Comparison of ENCODE assay signal across 9 cellular contexts in the genomic region with DNA sequence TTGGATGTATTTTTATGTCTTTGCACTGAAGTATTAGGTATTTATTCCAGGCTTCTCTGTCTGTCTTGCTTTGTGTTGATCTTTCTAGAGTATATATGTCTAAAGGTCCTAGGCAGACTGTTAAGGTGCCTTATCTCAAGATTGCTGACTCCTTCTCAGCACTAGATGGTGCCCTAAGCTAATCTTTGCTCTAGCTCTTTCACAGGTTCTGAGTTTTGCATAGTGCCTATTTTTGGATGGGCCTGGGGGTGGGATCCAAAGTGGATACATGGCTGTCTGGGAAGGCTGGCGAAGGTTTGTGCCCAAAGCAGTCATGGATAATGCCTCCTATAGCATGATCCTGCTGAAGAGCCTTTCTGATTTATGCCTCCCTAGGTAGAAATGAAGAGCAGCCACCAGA.
A peak's percentile ranks its signal among the peaks of the same experiment; 100 is the strongest.
DNase-seq lines count a peak whose midpoint lies in the region; ATAC-seq and TF ChIP-seq lines count a peak whose summit lies in the region.
"Had no signal": no experiment of that assay in that cellular context is flagged by ENCODE, and none has a peak within 500 bp of the region (broad histone marks: within the 10 kb centered on the region; RNA-seq: fewer than 3 reads in every experiment).

No MANE protein-coding gene starts in this region.

- H3K9me3 Mint-ChIP-seq in natural killer cell = peaks cover 14 to 27% of the 10 kb centered on the region in 2 donors

- intact Hi-C loops in natural killer cell (cut with micrococcal nuclease) = no loop called here

- no peak overlapping the region for H3K27ac Mint-ChIP-seq in natural killer cell
- H3K27ac Mint-ChIP-seq: T-helper 1 cell treated with Interleukin-12 subunit alpha and Interleukin-12 subunit beta and Interleukin-4 antibody, amounts not matched to agents 30 μg/mL and 1 μg/mL, for 36 hours had no signal

- no peak for ATAC-seq in natural killer cell

- peak; percentile 46 for TF ChIP-seq CTCF in HFF-Myc (IDR thresholded peaks at IDR 0.05; ENCODE audit: low read depth, low read length, missing control alignments)
- TF ChIP-seq CTCF in RWPE1 (conservative IDR thresholded peaks at IDR 0.05; ENCODE audit: low read depth) = peak; percentile 36
- peak; percentile 25 for TF ChIP-seq CTCF in kidney epithelial cell (IDR thresholded peaks at IDR 0.05; ENCODE audit: insufficient read depth, low read length, poor library complexity, severe bottlenecking)
- TF ChIP-seq CTCF in natural killer cell (IDR thresholded peaks at IDR 0.05) = no peak

- no peaks in the 10 kb centered on the region for H3K4me1 Mint-ChIP-seq in natural killer cell

- H3K27me3 ChIP-seq in kidney epithelial cell (ENCODE audit: control insufficient read depth, insufficient read depth, low read length) = no peaks in the 10 kb centered on the region

- H3K36me3 Mint-ChIP-seq in natural killer cell = peaks cover 11% of the 10 kb centered on the region

- CTCF ChIA-PET in RWPE1 (lab: Yijun Ruan, JAX) = interaction anchor here (1.0 to 1.2 kb wide), 2 partner anchors 418 to 420 kb away, joined by 3 to 4 read pairs; no protein-coding TSS in a partner anchor

- H3K36me3 ChIP-seq in kidney epithelial cell (ENCODE audit: control insufficient read depth, insufficient read depth, low read length) = no peaks in the 10 kb centered on the region

- POLR2A ChIA-PET in RWPE1 (lab: Yijun Ruan, JAX; ENCODE audit: low non-redundant PET) = no interaction called here

- no peaks in the 10 kb centered on the region for H3K27me3 Mint-ChIP-seq in natural killer cell (ENCODE audit: low read depth in 2 of 2)

- DNase-seq in ELR (ENCODE audit: low read depth) = peak; percentile 64
- no peak for DNase-seq in HFF-Myc (ENCODE audit: extremely low read depth, low read depth)
- no peak for DNase-seq in RWPE1 (ENCODE audit: low spot score)
- no peak for DNase-seq in kidney epithelial cell (ENCODE audit: low read depth)
- DNase-seq in NCI-H524 treated with DMSO at 0.1 percent for 48 hours (lab: John Stamatoyannopoulos, UW) = no peak
- no peak for DNase-seq in activated CD8-positive, alpha-beta memory T cell treated with anti-CD3 and anti-CD28 coated beads for 24 hours
- no peak for DNase-seq in natural killer cell
- no peak for DNase-seq in COLO829 (ENCODE audit: low spot score)

- H3K27ac ChIP-seq in RWPE1 = no peak overlapping the region

- H3K4me3 ChIP-seq in HFF-Myc (replicated peaks; ENCODE audit: low read depth, low read length) (no peak overlapping the region), kidney epithelial cell (ENCODE audit: low read depth, low read length) (no peak overlapping the region)

- no peak overlapping the region for H3K4me3 Mint-ChIP-seq in natural killer cell
- H3K4me3 Mint-ChIP-seq: T-helper 1 cell treated with Interleukin-12 subunit alpha and Interleukin-12 subunit beta and Interleukin-4 antibody, amounts not matched to agents 30 μg/mL and 1 μg/mL, for 36 hours had no signal
